Comparison of ENCODE assay signal across 8 cellular contexts in the genomic region with DNA sequence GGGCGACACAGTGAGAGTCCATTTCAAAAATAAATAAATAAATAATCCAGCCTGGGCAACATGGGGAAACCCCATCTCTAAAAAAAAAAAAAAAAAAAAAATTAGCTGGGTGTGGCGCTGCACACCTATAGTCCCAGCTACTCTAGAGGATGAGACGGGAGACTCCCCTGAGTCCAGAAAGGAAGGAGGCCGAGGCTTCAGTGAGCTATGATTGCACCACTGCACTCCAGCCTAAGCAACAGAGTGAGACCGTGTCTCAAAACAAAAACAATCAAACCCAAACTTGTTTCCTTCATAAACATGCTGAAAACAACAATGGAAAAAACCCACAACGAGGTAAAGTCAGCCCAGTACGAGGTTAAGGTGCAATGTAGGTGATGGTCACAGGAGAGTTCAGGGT. TPM values are rescaled to one million over a fixed set of nuclear protein-coding genes. Genes with fewer than 3 reads are reported as not detected.
DNase-seq lines count a peak whose midpoint lies in the region; ATAC-seq and TF ChIP-seq lines count a peak whose summit lies in the region.

No MANE protein-coding gene starts in this region.

- H3K4me3 ChIP-seq in left lung: peak overlapping the region; percentile 89 to 100
- H3K4me3 ChIP-seq in transverse colon: peak overlapping the region; percentile 96 to 100 (median 98)

- peaks cover 31% of the 10 kb centered on the region for H3K4me1 Mint-ChIP-seq in activated T-cell treated with anti-CD3 and anti-CD28 coated beads, Interleukin-2, amount 50 U/mL, for 72 hours (ENCODE audit: low read depth)
- peaks cover 16% of the 10 kb centered on the region for H3K4me1 Mint-ChIP-seq in activated naive CD8-positive, alpha-beta T cell treated with anti-CD3 and anti-CD28 coated beads, Interleukin-2, amount 10 ng/mL, durations not matched to agents 7 days and 5 days

- H3K27me3 ChIP-seq in left lung (no peaks in the 10 kb centered on the region), transverse colon (no peaks in the 10 kb centered on the region)

- H3K27ac Mint-ChIP-seq in activated T-cell treated with anti-CD3 and anti-CD28 coated beads, Interleukin-2, amount 50 U/mL, for 72 hours: peak overlapping the region; percentile 90
- peak overlapping the region; percentile 89 for H3K27ac Mint-ChIP-seq in activated naive CD8-positive, alpha-beta T cell treated with anti-CD3 and anti-CD28 coated beads, Interleukin-2, amount 10 ng/mL, durations not matched to agents 7 days and 5 days

- H3K4me3 Mint-ChIP-seq in activated T-cell treated with anti-CD3 and anti-CD28 coated beads, Interleukin-2, amount 50 U/mL, for 72 hours: peak overlapping the region; percentile 94 to 96
- peak overlapping the region; percentile 93 for H3K4me3 Mint-ChIP-seq in activated naive CD8-positive, alpha-beta T cell treated with anti-CD3 and anti-CD28 coated beads, Interleukin-2, amount 10 ng/mL, durations not matched to agents 7 days and 5 days

- POLR2A ChIA-PET in activated naive CD8-positive, alpha-beta T cell treated with anti-CD3 and anti-CD28 coated beads, Interleukin-2, amount 10 ng/mL, durations not matched to agents 7 days and 5 days (lab: Charles Lee): interaction anchor here (0.6 to 2.9 kb wide), 15 partner anchors 7 to 1259 kb away, joined by 3 to 27 read pairs (median 5); partner anchors contain the start of genes GET4 and ZFAND2A

- H3K27ac ChIP-seq in left lung (peak overlapping the region in 1 of 2 donors; percentile 95), transverse colon (peak overlapping the region; percentile 98 to 99 (median 98))

- 10% methylated on average over 6 to 7 of the region's 7 CpGs for WGBS in transverse colon (ENCODE audit: low coverage in 1 of 2), 2 donors

- TF ChIP-seq CTCF in left lung (IDR thresholded peaks at IDR 0.05): no peak
- TF ChIP-seq CTCF in transverse colon (IDR thresholded peaks at IDR 0.05): no peak

- peaks cover 2 to 16% of the 10 kb centered on the region in 2 donors for H3K36me3 Mint-ChIP-seq in activated T-cell treated with anti-CD3 and anti-CD28 coated beads, Interleukin-2, amount 50 U/mL, for 72 hours (ENCODE audit: insufficient read depth in 2 of 2)
- H3K36me3 Mint-ChIP-seq in activated naive CD8-positive, alpha-beta T cell treated with anti-CD3 and anti-CD28 coated beads, Interleukin-2, amount 10 ng/mL, durations not matched to agents 7 days and 5 days: peaks cover 10% of the 10 kb centered on the region

- peaks cover 17 to 38% of the 10 kb centered on the region in 2 donors for H3K4me1 ChIP-seq in left lung
- peaks cover 20 to 54% (median 44%) of the 10 kb centered on the region in 4 donors for H3K4me1 ChIP-seq in transverse colon

- no peaks in the 10 kb centered on the region for H3K27me3 Mint-ChIP-seq in activated T-cell treated with anti-CD3 and anti-CD28 coated beads, Interleukin-2, amount 50 U/mL, for 72 hours (ENCODE audit: low read depth)
- no peaks in the 10 kb centered on the region for H3K27me3 Mint-ChIP-seq in activated naive CD8-positive, alpha-beta T cell treated with anti-CD3 and anti-CD28 coated beads, Interleukin-2, amount 10 ng/mL, durations not matched to agents 7 days and 5 days

- no peak for TF ChIP-seq EP300 in transverse colon (IDR thresholded peaks at IDR 0.05; ENCODE audit: low read depth)

- TF ChIP-seq POLR2A in transverse colon (IDR thresholded peaks at IDR 0.05): peak; percentile 38

- no peaks in the 10 kb centered on the region for H3K9me3 Mint-ChIP-seq in activated T-cell treated with anti-CD3 and anti-CD28 coated beads, Interleukin-2, amount 50 U/mL, for 72 hours
- no peaks in the 10 kb centered on the region for H3K9me3 Mint-ChIP-seq in activated naive CD8-positive, alpha-beta T cell treated with anti-CD3 and anti-CD28 coated beads, Interleukin-2, amount 10 ng/mL, durations not matched to agents 7 days and 5 days

- H3K36me3 ChIP-seq in left lung (peaks cover 6 to 40% of the 10 kb centered on the region in 2 donors), transverse colon (peaks cover 0 to 30% (median 10%) of the 10 kb centered on the region in 4 donors)

- intact Hi-C loops in left lung (cut with DNase I) (no loop called here), transverse colon (cut with DNase I; ENCODE audit: low total_unique reads) (no loop called here)

- DNase-seq in activated T-cell treated with anti-CD3 and anti-CD28 coated beads, Interleukin-2, amount 50 U/mL, for 72 hours: no peak
- no peak for DNase-seq in activated T-cell treated with anti-CD3 and anti-CD28 coated beads, Interleukin-2, amount 50 U/mL, for 1 hour
- no peak for DNase-seq in activated naive CD8-positive, alpha-beta T cell treated with anti-CD3 and anti-CD28 coated beads, Interleukin-2, amount 10 ng/mL, durations not matched to agents 7 days and 5 days
- DNase-seq in left lung (no peak), transverse colon (no peak), NCI-H526 (lab: John Stamatoyannopoulos, UW) (no peak), NCI-H1694 treated with DMSO at 0.1 percent for 48 hours (lab: John Stamatoyannopoulos, UW) (no peak)

- no peaks in the 10 kb centered on the region for H3K9me3 ChIP-seq in left lung
- H3K9me3 ChIP-seq in transverse colon: no peaks in the 10 kb centered on the region

- ATAC-seq in activated T-cell treated with anti-CD3 and anti-CD28 coated beads, Interleukin-2, amount 50 U/mL, for 72 hours (replicated peaks in 1 of 2): no peak
- ATAC-seq in activated naive CD8-positive, alpha-beta T cell treated with anti-CD3 and anti-CD28 coated beads, Interleukin-2, amount 10 ng/mL, durations not matched to agents 7 days and 5 days (ENCODE audit: low read depth): no peak
- no peak for ATAC-seq in left lung
- ATAC-seq in HG02763 (IDR thresholded peaks at IDR 0.05; ENCODE audit: unreplicated experiment): no peak

- in situ Hi-C loops in transverse colon (cut with MboI; ENCODE audit: low pct_ligation_motif_present in 1 of 4, low pct_unique_long_range_greater_than_20kb in 1 of 4, low sequenced_read_pairs in 3 of 4): no loop called here

RNA-seq across cellular contexts. Expression of gene COX19, which starts 1.2 kb away (rescaled TPM):
- total RNA-seq in activated T-cell treated with anti-CD3 and anti-CD28 coated beads, Interleukin-2, amount 50 U/mL, for 72 hours: 10 to 100 TPM; 20.8 to 28.4 TPM
- 10 to 100 TPM; 26.2 to 29.3 TPM for total RNA-seq in activated naive CD8-positive, alpha-beta T cell treated with anti-CD3 and anti-CD28 coated beads, Interleukin-2, amount 10 ng/mL, durations not matched to agents 7 days and 5 days
- 10 to 100 TPM in 1 of 2 donors, 1 to 10 TPM in 1; 9.1 to 10.8 TPM for total RNA-seq in left lung
- total RNA-seq in transverse colon: 10 to 100 TPM in 3 of 4 donors, 1 to 10 TPM in 1; 8.6 to 30.2 (median 16.9) TPM

RNA-seq across cellular contexts. Expression of gene CYP2W1, which starts 8.8 kb away (rescaled TPM):
- not detected for total RNA-seq in activated T-cell treated with anti-CD3 and anti-CD28 coated beads, Interleukin-2, amount 50 U/mL, for 72 hours
- total RNA-seq in activated naive CD8-positive, alpha-beta T cell treated with anti-CD3 and anti-CD28 coated beads, Interleukin-2, amount 10 ng/mL, durations not matched to agents 7 days and 5 days: not detected
- total RNA-seq in left lung (not detected), transverse colon (under 1 TPM in 2 of 4 donors, not detected in 2; 0.41 to 0.95 TPM)

RNA-seq across cellular contexts. Expression of gene ADAP1, which starts 19.7 kb away (rescaled TPM):
- total RNA-seq in activated T-cell treated with anti-CD3 and anti-CD28 coated beads, Interleukin-2, amount 50 U/mL, for 72 hours: 10 to 100 TPM; 11.1 to 29.4 TPM
- 10 to 100 TPM; 25.0 to 29.8 TPM for total RNA-seq in activated naive CD8-positive, alpha-beta T cell treated with anti-CD3 and anti-CD28 coated beads, Interleukin-2, amount 10 ng/mL, durations not matched to agents 7 days and 5 days
- total RNA-seq in left lung (10 to 100 TPM; 25.8 to 35.1 TPM), transverse colon (100 to 1,000 TPM in 3 of 4 donors, 10 to 100 TPM in 1; 84.9 to 360 (median 169) TPM)
